In genomic region chr3:187403768-187404270, GRCh38 we compare ENCODE assay signal across 12 cellular contexts. TPM values are rescaled to one million over a fixed set of nuclear protein-coding genes. Genes with fewer than 3 reads are reported as not detected.
DNase-seq lines count a peak whose midpoint lies in the region; ATAC-seq and TF ChIP-seq lines count a peak whose summit lies in the region.
"Had no signal": no experiment of that assay in that cellular context is flagged by ENCODE, and none has a peak within 500 bp of the region (broad histone marks: within the 10 kb centered on the region; RNA-seq: fewer than 3 reads in every experiment).

No MANE protein-coding gene starts in this region.

- DNase-seq in GM04503 (ENCODE audit: low read depth) (peak; percentile 99), SJSA1 (ENCODE audit: low read depth in 1 of 2, low spot score in 2 of 2) (peak; percentile 75 to 89), fibroblast of mammary gland (ENCODE audit: low read depth) (peak; percentile 100), type B pancreatic cell (ENCODE audit: extremely low spot score, unreplicated experiment) (no peak)
- no peak for DNase-seq in stimulated activated naive CD4-positive, alpha-beta T cell (lab: John Stamatoyannopoulos, UW)
- DNase-seq: activated CD8-positive, alpha-beta T cell treated with anti-CD3 and anti-CD28 coated beads, Interleukin-2, amount 10 ng/mL, durations not matched to agents 7 days and 5 days; immature natural killer cell; SHP77 treated with DMSO at 0.1 percent for 48 hours had no signal

- no peaks in the 10 kb centered on the region for H3K9me3 ChIP-seq in SJSA1 (replicated peaks)

- no peak overlapping the region for H3K9ac ChIP-seq in rectal smooth muscle tissue (ENCODE audit: low read length)

- H3K9me3 Mint-ChIP-seq in type B pancreatic cell = no peaks in the 10 kb centered on the region
- H3K9me3 Mint-ChIP-seq: central memory CD8-positive, alpha-beta T cell had no signal

- H3K4me3 ChIP-seq in SJSA1 (no peak overlapping the region), fibroblast of mammary gland (ENCODE audit: control insufficient read depth, low read depth, low read length) (no peak overlapping the region), rectal smooth muscle tissue (ENCODE audit: low read length) (no peak overlapping the region)

- H3K36me3 ChIP-seq in SJSA1 = no peaks in the 10 kb centered on the region
- no peaks in the 10 kb centered on the region for H3K36me3 ChIP-seq in rectal smooth muscle tissue (ENCODE audit: control insufficient read depth, insufficient read depth, low read length)

- H3K27me3 ChIP-seq in SJSA1 (replicated peaks) (no peaks in the 10 kb centered on the region), rectal smooth muscle tissue (ENCODE audit: control insufficient read depth, insufficient read depth, low read length) (no peaks in the 10 kb centered on the region)

- peak overlapping the region; percentile 87 for H3K27ac ChIP-seq in SJSA1
- peak overlapping the region; percentile 75 for H3K27ac ChIP-seq in rectal smooth muscle tissue (ENCODE audit: low read depth, low read length)

- no peak for TF ChIP-seq CTCF in fibroblast of mammary gland (conservative IDR thresholded peaks at IDR 0.05; ENCODE audit: control insufficient read depth, insufficient read depth, low read depth, low read length)
- TF ChIP-seq CTCF in type B pancreatic cell (conservative IDR thresholded peaks at IDR 0.05) = no peak

- H3K4me1 ChIP-seq in SJSA1 (replicated peaks) (peaks cover 16% of the 10 kb centered on the region), rectal smooth muscle tissue (ENCODE audit: control insufficient read depth, insufficient read depth, low read length) (peaks cover 4% of the 10 kb centered on the region)

- no peak overlapping the region for H3K4me3 Mint-ChIP-seq in type B pancreatic cell
- H3K4me3 Mint-ChIP-seq: activated CD8-positive, alpha-beta T cell treated with anti-CD3 and anti-CD28 coated beads, Interleukin-2, amount 10 ng/mL, durations not matched to agents 7 days and 5 days; central memory CD8-positive, alpha-beta T cell; immature natural killer cell had no signal

- no peak for ATAC-seq in HG02763 (IDR thresholded peaks at IDR 0.05; ENCODE audit: unreplicated experiment)
- ATAC-seq in GM21723 (IDR thresholded peaks at IDR 0.05; ENCODE audit: unreplicated experiment) = no peak
- ATAC-seq: activated CD8-positive, alpha-beta T cell treated with anti-CD3 and anti-CD28 coated beads, Interleukin-2, amount 10 ng/mL, durations not matched to agents 7 days and 5 days had no signal

- H3K27me3 Mint-ChIP-seq in type B pancreatic cell = no peaks in the 10 kb centered on the region

- H3K27ac Mint-ChIP-seq in type B pancreatic cell = no peak overlapping the region
- H3K27ac Mint-ChIP-seq: activated CD8-positive, alpha-beta T cell treated with anti-CD3 and anti-CD28 coated beads, Interleukin-2, amount 10 ng/mL, durations not matched to agents 7 days and 5 days; immature natural killer cell had no signal

- no peaks in the 10 kb centered on the region for H3K4me1 Mint-ChIP-seq in type B pancreatic cell (ENCODE audit: unreplicated experiment)
- H3K4me1 Mint-ChIP-seq: central memory CD8-positive, alpha-beta T cell; immature natural killer cell had no signal

- H3K36me3 Mint-ChIP-seq in type B pancreatic cell = no peaks in the 10 kb centered on the region
- H3K36me3 Mint-ChIP-seq: immature natural killer cell had no signal

RNA-seq across cellular contexts. Expression of gene RTP4, which starts 35.6 kb away (rescaled TPM):
- total RNA-seq in SJSA1 (2014; rRNA removed; shearing (Covaris generic)) = 2.2 and 3.1 TPM in 2 replicates
- 1.4 and 2.8 TPM in 2 replicates for total RNA-seq in type B pancreatic cell (ENCODE audit: low replicate concordance)

Comparison
In these comparisons a context has a peak if more than half of its experiments do, and no peak if none do; other contexts are left out.
1. DNase-seq: peak in GM04503 (single experiment), SJSA1 (2 of 2) and fibroblast of mammary gland (single experiment); none in type B pancreatic cell (single experiment) and stimulated activated naive CD4-positive, alpha-beta T cell (0 of 6).